ENCODE assay signal across 27 cellular contexts in the genomic region with DNA sequence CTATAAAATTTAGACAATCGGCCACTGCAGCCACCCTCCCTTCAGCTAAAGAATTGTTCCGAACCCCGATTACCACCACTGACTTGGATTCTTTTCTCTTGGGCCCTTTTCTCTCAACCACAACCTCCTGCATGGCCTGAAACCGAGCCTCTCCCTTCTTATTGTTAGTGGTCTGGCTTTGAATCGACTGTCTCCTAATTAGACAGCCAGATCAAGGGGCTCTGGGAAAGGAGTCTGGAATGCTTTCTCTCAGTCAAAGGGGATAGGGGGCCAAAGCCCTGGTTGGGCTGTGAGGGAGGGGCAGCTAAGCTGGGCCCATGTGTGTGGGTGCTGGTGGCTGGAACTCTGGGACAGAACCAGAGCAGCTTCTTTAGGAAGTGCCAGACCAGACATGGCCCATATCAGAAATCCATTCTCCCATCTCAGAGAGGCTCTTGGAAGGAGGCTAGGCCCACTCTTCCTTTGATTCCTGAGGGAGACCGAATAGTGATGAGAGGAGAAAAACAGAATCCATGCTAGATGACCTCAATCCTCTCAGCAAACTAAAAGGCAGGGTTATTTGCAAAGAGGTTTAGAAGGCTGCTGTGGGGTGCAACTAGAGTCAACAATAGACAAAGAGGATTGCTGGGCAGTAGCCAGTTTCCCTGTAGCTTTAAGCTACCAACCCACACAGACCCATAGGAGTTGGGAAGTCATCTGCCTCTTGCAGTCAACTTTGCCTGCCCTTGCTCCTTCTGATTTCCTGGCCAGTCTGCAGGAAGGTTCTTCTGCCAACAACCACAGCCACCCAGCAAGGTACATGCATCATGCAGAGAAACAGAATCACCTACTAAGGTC.
DNase-seq lines count a peak whose midpoint lies in the region; ATAC-seq and TF ChIP-seq lines count a peak whose summit lies in the region.
"Had no signal": no experiment of that assay in that cellular context is flagged by ENCODE, and none has a peak within 500 bp of the region (broad histone marks: within the 10 kb centered on the region; RNA-seq: fewer than 3 reads in every experiment).

No MANE protein-coding gene starts in this region.

- peak; percentile 64 for ATAC-seq in sciatic nerve
- ATAC-seq in HG02588 (IDR thresholded peaks at IDR 0.05; ENCODE audit: unreplicated experiment) = no peak
- ATAC-seq: gastroesophageal sphincter; GM12878; naive thymus-derived CD8-positive, alpha-beta T cell; right lobe of liver; stimulated activated effector memory CD8-positive, alpha-beta T cell treated with anti-CD3 and anti-CD28 coated beads, Interleukin-12 subunit alpha, Interleukin-12 subunit beta, amount 100 ng/mL, for 72 hours had no signal

- intact Hi-C loops in dorsolateral prefrontal cortex (cut with DNase I) (loop anchor here (1.0 to 10.0 kb wide), 5 partner anchors 115 to 283 kb away; a partner anchor contains a TSS), sciatic nerve (cut with DNase I) (no loop called here), vagina (cut with DNase I) (no loop called here)

- H3K9me3 Mint-ChIP-seq in HFFc6 = 0 out of 2 replicates have a peak, but pooled peaks cover 7% of the 10 kb centered on the region
- H3K9me3 Mint-ChIP-seq: stimulated activated effector memory CD8-positive, alpha-beta T cell treated with anti-CD3 and anti-CD28 coated beads, Interleukin-12 subunit alpha, Interleukin-12 subunit beta, amount 100 ng/mL, for 72 hours; T-helper 1 cell treated with Interleukin-12 subunit alpha and Interleukin-12 subunit beta and Interleukin-4 antibody, amounts not matched to agents 30 μg/mL and 1 μg/mL, for 36 hours had no signal

- no peaks in the 10 kb centered on the region for H3K36me3 ChIP-seq in vagina
- H3K36me3 ChIP-seq: ascending aorta, gastroesophageal sphincter, left ventricle myocardium inferior, right lobe of liver, suprapubic skin had no signal

- H3K27ac Mint-ChIP-seq in HFFc6 = no peak overlapping the region
- H3K27ac Mint-ChIP-seq: activated naive CD8-positive, alpha-beta T cell; stimulated activated effector memory CD8-positive, alpha-beta T cell treated with anti-CD3 and anti-CD28 coated beads, Interleukin-12 subunit alpha, Interleukin-12 subunit beta, amount 100 ng/mL, for 72 hours; T-helper 1 cell treated with Interleukin-12 subunit alpha and Interleukin-12 subunit beta and Interleukin-4 antibody, amounts not matched to agents 30 μg/mL and 1 μg/mL, for 36 hours had no signal

- H3K27me3 ChIP-seq in dorsolateral prefrontal cortex (no peaks in the 10 kb centered on the region), vagina (no peaks in the 10 kb centered on the region)
- H3K27me3 ChIP-seq: ascending aorta, gastroesophageal sphincter, right lobe of liver, suprapubic skin had no signal

- no peak for TF ChIP-seq POLR2A in vagina (IDR thresholded peaks at IDR 0.05)

- TF ChIP-seq CTCF in dorsolateral prefrontal cortex (IDR thresholded peaks at IDR 0.05 in 54 of 56, conservative IDR thresholded peaks at IDR 0.05 in 2 of 56; ENCODE audit: low read depth in 1 of 56, partially characterized antibody in 56 of 56) (peak in 1 of 56 donors; percentile 15), HFFc6 (IDR thresholded peaks at IDR 0.05) (no peak), vagina (IDR thresholded peaks at IDR 0.05) (no peak)

- H3K4me1 ChIP-seq in vagina = no peaks in the 10 kb centered on the region
- H3K4me1 ChIP-seq: gastroesophageal sphincter, left ventricle myocardium inferior, parathyroid adenoma, right lobe of liver, suprapubic skin had no signal

- no peak overlapping the region; the same call in 1 of the 2 replicates for H3K4me3 Mint-ChIP-seq in HFFc6
- H3K4me3 Mint-ChIP-seq: activated naive CD8-positive, alpha-beta T cell; naive thymus-derived CD8-positive, alpha-beta T cell; stimulated activated effector memory CD8-positive, alpha-beta T cell treated with anti-CD3 and anti-CD28 coated beads, Interleukin-12 subunit alpha, Interleukin-12 subunit beta, amount 100 ng/mL, for 72 hours; T-helper 1 cell treated with Interleukin-12 subunit alpha and Interleukin-12 subunit beta and Interleukin-4 antibody, amounts not matched to agents 30 μg/mL and 1 μg/mL, for 36 hours had no signal

- H3K36me3 Mint-ChIP-seq in HFFc6 (ENCODE audit: low read depth) = peaks cover 17% of the 10 kb centered on the region
- H3K36me3 Mint-ChIP-seq: stimulated activated effector memory CD8-positive, alpha-beta T cell treated with anti-CD3 and anti-CD28 coated beads, Interleukin-12 subunit alpha, Interleukin-12 subunit beta, amount 100 ng/mL, for 72 hours had no signal

- no peaks in the 10 kb centered on the region; the same call in 1 of the 2 replicates for H3K27me3 Mint-ChIP-seq in HFFc6 (ENCODE audit: insufficient read depth)
- H3K27me3 Mint-ChIP-seq: activated naive CD8-positive, alpha-beta T cell; naive thymus-derived CD8-positive, alpha-beta T cell had no signal

- H3K27ac ChIP-seq in dorsolateral prefrontal cortex (peak overlapping the region; percentile 81 to 99 (median 93)), vagina (no peak overlapping the region)
- H3K27ac ChIP-seq: ascending aorta, C4-2B, gastroesophageal sphincter, left ventricle myocardium inferior, parathyroid adenoma, right lobe of liver, RWPE1, suprapubic skin had no signal

- peaks cover 52% of the 10 kb centered on the region for H3K4me1 Mint-ChIP-seq in HFFc6 (ENCODE audit: low read depth)
- H3K4me1 Mint-ChIP-seq: stimulated activated effector memory CD8-positive, alpha-beta T cell treated with anti-CD3 and anti-CD28 coated beads, Interleukin-12 subunit alpha, Interleukin-12 subunit beta, amount 100 ng/mL, for 72 hours had no signal

- peak overlapping the region in 15 of 59 donors; percentile 3 to 31 (median 12) for H3K4me3 ChIP-seq in dorsolateral prefrontal cortex
- no peak overlapping the region for H3K4me3 ChIP-seq in vagina
- H3K4me3 ChIP-seq: ascending aorta, gastroesophageal sphincter, GM12878, left ventricle myocardium inferior, right lobe of liver, suprapubic skin had no signal

- H3K9me3 ChIP-seq in vagina = no peaks in the 10 kb centered on the region
- H3K9me3 ChIP-seq: ascending aorta, gastroesophageal sphincter, left ventricle myocardium inferior, right lobe of liver, suprapubic skin had no signal

- DNase-seq in NCI-H774 (lab: John Stamatoyannopoulos, UW) = peak; percentile 17
- DNase-seq in dorsolateral prefrontal cortex = peak in 4 of 10 donors; percentile 53 to 72 (median 62)
- DNase-seq in midbrain (lab: John Stamatoyannopoulos, UW) = peak; percentile 73
- DNase-seq in sciatic nerve (ENCODE audit: low spot score) = no peak
- no peak for DNase-seq in GDM1 (lab: John Stamatoyannopoulos, UW)
- DNase-seq in HFFc6 = no peak
- DNase-seq in vagina (ENCODE audit: extremely low spot score in 2 of 2) = no peak
- DNase-seq: activated T-cell treated with anti-CD3 and anti-CD28 coated beads for 4 hours; central memory CD4-positive, alpha-beta T cell; dermis blood vessel endothelial cell; GOT3; left ventricle myocardium inferior; naive thymus-derived CD8-positive, alpha-beta T cell; NCI-H1694 treated with DMSO at 0.1 percent for 48 hours; right lobe of liver; stimulated activated CD4-positive, alpha-beta T cell treated with anti-CD3 and anti-CD28 coated beads, Interleukin-4, amount 100 ng/mL, for 24 hours had no signal

Comparison
In these comparisons a context has a peak if more than half of its experiments do, and no peak if none do; other contexts are left out.
1. DNase-seq: peak in NCI-H774 (single experiment) and midbrain (single experiment); none in sciatic nerve (single experiment), GDM1 (single experiment), HFFc6 (single experiment) and vagina (0 of 2).
2. intact Hi-C loops: an anchor here in dorsolateral prefrontal cortex (1.0 to 10.0 kb wide); none called in sciatic nerve and vagina.